Comparison of ENCODE assay signal across 16 cellular contexts in the genomic region with DNA sequence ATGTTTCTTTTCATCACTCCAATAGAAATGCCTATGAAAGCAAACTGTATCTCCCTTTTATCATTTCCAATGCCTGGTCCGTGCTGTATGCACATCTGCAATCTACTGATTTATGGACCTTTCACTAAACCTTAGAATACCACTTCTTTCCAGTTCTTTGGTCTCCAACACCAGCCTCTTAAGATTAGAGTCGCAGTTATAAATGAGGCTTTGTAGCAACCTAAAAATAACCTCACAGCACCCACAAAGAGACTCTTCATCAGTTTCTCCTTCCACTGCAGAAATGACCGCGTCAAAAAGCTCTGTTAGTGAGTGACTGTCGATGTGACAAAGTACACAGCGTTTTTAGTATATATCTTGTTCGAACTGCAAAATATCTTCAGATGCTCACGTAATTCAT.
DNase-seq lines count a peak whose midpoint lies in the region; ATAC-seq and TF ChIP-seq lines count a peak whose summit lies in the region.
"Had no signal": no experiment of that assay in that cellular context is flagged by ENCODE, and none has a peak within 500 bp of the region (broad histone marks: within the 10 kb centered on the region; RNA-seq: fewer than 3 reads in every experiment).

No MANE protein-coding gene starts in this region.

- DNase-seq in GM23338 (ENCODE audit: low spot score) (no peak), foreskin melanocyte (peak; percentile 50), midbrain (lab: John Stamatoyannopoulos, UW) (peak; percentile 9), putamen (ENCODE audit: low spot score) (peak; percentile 18), hepatic stellate cell (ENCODE audit: low spot score) (no peak)
- no peak for DNase-seq in activated CD8-positive, alpha-beta memory T cell treated with anti-CD3 and anti-CD28 coated beads, Interleukin-2, amount 50 U/mL, for 4 hours
- DNase-seq: BE2C; CD4-positive, alpha-beta memory T cell; COR-L47; DMS153; DMS79 treated with DMSO at 0.1 percent for 48 hours; EL had no signal

- no peak overlapping the region for H3K27ac ChIP-seq in GM23338 (ENCODE audit: low read depth)
- H3K27ac ChIP-seq: C4-2B had no signal

- H3K4me2 ChIP-seq in GM23338, result no peak overlapping the region

- H3K27me3 Mint-ChIP-seq in GM23338 (ENCODE audit: insufficient read depth, low read depth, poor library complexity), result peaks cover 3% of the 10 kb centered on the region
- H3K27me3 Mint-ChIP-seq: CD4-positive, alpha-beta memory T cell; IgD-negative memory B cell had no signal

- 0 out of 2 replicates have a peak, but pooled peaks cover 2% of the 10 kb centered on the region for H3K9me2 ChIP-seq in GM23338 (ENCODE audit: insufficient read depth)

- no peaks in the 10 kb centered on the region for H3K79me2 ChIP-seq in GM23338 (replicated peaks; ENCODE audit: insufficient read depth)

- no peak overlapping the region for H3K4me3 Mint-ChIP-seq in GM23338
- H3K4me3 Mint-ChIP-seq: CD4-positive, alpha-beta memory T cell; IgD-negative memory B cell had no signal

- no peak overlapping the region for H3K27ac Mint-ChIP-seq in GM23338
- H3K27ac Mint-ChIP-seq: CD4-positive, alpha-beta memory T cell; IgD-negative memory B cell had no signal

- TF ChIP-seq CTCF in GM23338 (conservative IDR thresholded peaks at IDR 0.05; ENCODE audit: low read depth in 2 of 2), result no peak

- no peaks in the 10 kb centered on the region for H3K9me3 Mint-ChIP-seq in GM23338

- peaks cover 9% of the 10 kb centered on the region for H3K4me1 ChIP-seq in GM23338 (ENCODE audit: insufficient read depth)
- H3K4me1 ChIP-seq: BE2C had no signal

- peaks cover 23% of the 10 kb centered on the region for H3K4me1 Mint-ChIP-seq in GM23338
- H3K4me1 Mint-ChIP-seq: CD4-positive, alpha-beta memory T cell; IgD-negative memory B cell had no signal

- H3K4me3 ChIP-seq in GM23338, result no peak overlapping the region

- no peaks in the 10 kb centered on the region for H4K20me1 ChIP-seq in GM23338 (replicated peaks; ENCODE audit: insufficient read depth)

- no peak for ATAC-seq in GM23338
- no peak for ATAC-seq in HG03469 (IDR thresholded peaks at IDR 0.05; ENCODE audit: unreplicated experiment)
- ATAC-seq: HCT116 had no signal

- H3K27me3 ChIP-seq in GM23338 (ENCODE audit: insufficient read depth), result no peaks in the 10 kb centered on the region

- H3K36me3 ChIP-seq in GM23338 (ENCODE audit: insufficient read depth), result no peaks in the 10 kb centered on the region
- H3K36me3 ChIP-seq: BE2C had no signal

- H3F3A ChIP-seq in GM23338 (replicated peaks; ENCODE audit: low read depth), result no peaks in the 10 kb centered on the region

- H2AFZ ChIP-seq in GM23338, result 0 out of 2 replicates have a peak overlapping the region, but pooled peaks have one; percentile 28

- no peaks in the 10 kb centered on the region for H3K36me3 Mint-ChIP-seq in GM23338 (ENCODE audit: low read depth)
- H3K36me3 Mint-ChIP-seq: CD4-positive, alpha-beta memory T cell; IgD-negative memory B cell had no signal

TF ChIP-seq in GM23338, 12 proteins besides CTCF, POLR2A, EP300 and RAD21:
- TF ChIP-seq EZH2phosphoT487 (IDR thresholded peaks at IDR 0.05; ENCODE audit: unreplicated experiment) (no peak), CREB1 (CRISPR knock-in tag; IDR thresholded peaks at IDR 0.05; ENCODE audit: low read depth) (no peak), EZH2 (IDR thresholded peaks at IDR 0.05; ENCODE audit: low read depth, unreplicated experiment) (no peak), POLR2AphosphoS5 (IDR thresholded peaks at IDR 0.05; ENCODE audit: low read depth) (no peak), JUNB (IDR thresholded peaks at IDR 0.05; ENCODE audit: unreplicated experiment) (no peak), NANOG (IDR thresholded peaks at IDR 0.05; ENCODE audit: borderline replicate concordance) (no peak)
- TF ChIP-seq, protein P1, sequence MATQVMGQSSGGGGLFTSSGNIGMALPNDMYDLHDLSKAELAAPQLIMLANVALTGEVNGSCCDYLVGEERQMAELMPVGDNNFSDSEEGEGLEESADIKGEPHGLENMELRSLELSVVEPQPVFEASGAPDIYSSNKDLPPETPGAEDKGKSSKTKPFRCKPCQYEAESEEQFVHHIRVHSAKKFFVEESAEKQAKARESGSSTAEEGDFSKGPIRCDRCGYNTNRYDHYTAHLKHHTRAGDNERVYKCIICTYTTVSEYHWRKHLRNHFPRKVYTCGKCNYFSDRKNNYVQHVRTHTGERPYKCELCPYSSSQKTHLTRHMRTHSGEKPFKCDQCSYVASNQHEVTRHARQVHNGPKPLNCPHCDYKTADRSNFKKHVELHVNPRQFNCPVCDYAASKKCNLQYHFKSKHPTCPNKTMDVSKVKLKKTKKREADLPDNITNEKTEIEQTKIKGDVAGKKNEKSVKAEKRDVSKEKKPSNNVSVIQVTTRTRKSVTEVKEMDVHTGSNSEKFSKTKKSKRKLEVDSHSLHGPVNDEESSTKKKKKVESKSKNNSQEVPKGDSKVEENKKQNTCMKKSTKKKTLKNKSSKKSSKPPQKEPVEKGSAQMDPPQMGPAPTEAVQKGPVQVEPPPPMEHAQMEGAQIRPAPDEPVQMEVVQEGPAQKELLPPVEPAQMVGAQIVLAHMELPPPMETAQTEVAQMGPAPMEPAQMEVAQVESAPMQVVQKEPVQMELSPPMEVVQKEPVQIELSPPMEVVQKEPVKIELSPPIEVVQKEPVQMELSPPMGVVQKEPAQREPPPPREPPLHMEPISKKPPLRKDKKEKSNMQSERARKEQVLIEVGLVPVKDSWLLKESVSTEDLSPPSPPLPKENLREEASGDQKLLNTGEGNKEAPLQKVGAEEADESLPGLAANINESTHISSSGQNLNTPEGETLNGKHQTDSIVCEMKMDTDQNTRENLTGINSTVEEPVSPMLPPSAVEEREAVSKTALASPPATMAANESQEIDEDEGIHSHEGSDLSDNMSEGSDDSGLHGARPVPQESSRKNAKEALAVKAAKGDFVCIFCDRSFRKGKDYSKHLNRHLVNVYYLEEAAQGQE (IDR thresholded peaks at IDR 0.05; ENCODE audit: unreplicated experiment), result no peak
- TF ChIP-seq, protein P2, sequence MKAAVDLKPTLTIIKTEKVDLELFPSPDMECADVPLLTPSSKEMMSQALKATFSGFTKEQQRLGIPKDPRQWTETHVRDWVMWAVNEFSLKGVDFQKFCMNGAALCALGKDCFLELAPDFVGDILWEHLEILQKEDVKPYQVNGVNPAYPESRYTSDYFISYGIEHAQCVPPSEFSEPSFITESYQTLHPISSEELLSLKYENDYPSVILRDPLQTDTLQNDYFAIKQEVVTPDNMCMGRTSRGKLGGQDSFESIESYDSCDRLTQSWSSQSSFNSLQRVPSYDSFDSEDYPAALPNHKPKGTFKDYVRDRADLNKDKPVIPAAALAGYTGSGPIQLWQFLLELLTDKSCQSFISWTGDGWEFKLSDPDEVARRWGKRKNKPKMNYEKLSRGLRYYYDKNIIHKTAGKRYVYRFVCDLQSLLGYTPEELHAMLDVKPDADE (IDR thresholded peaks at IDR 0.05), result no peak

Comparison
In these comparisons a context has a peak if more than half of its experiments do, and no peak if none do; other contexts are left out.
1. DNase-seq: peak in foreskin melanocyte (single experiment), midbrain (single experiment) and putamen (single experiment); none in GM23338 (single experiment), activated CD8-positive, alpha-beta memory T cell treated with anti-CD3 and anti-CD28 coated beads, Interleukin-2, amount 50 U/mL, for 4 hours (single experiment) and hepatic stellate cell (single experiment).